22 cellular contexts compared by ENCODE assay signal in the genomic region with DNA sequence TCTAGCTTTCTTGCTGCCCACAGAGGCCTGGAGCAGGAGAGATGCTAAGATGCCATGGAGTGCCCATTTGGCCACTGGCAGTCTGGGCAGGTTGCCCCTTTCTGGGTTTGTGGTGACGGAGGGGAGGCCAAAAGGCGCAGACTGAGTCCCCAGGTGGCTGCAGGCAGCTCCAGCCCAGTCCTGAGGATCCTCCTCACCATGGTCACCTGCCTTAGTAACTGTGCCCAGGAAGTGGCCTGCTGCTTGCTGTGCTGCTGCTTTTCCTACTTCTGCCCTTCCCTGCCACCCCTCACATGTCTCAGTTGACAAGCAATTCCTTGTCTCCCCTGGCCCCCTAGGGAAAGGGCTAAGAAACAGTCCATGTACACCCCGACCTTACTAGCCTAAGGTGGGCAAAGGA.
"Had no signal": no experiment of that assay in that cellular context is flagged by ENCODE, and none has a peak within 500 bp of the region (broad histone marks: within the 10 kb centered on the region; RNA-seq: fewer than 3 reads in every experiment).

No MANE protein-coding gene starts in this region.

- H3K9me3 Mint-ChIP-seq: activated CD4-positive, alpha-beta memory T cell treated with anti-CD3 and anti-CD28 coated beads for 36 hours; activated naive CD8-positive, alpha-beta T cell treated with anti-CD3 and anti-CD28 coated beads for 36 hours; effector memory CD8-positive, alpha-beta T cell; nephron progenitor cell; stimulated activated effector memory CD8-positive, alpha-beta T cell treated with anti-CD3 and anti-CD28 coated beads, Interleukin-12 subunit alpha, Interleukin-12 subunit beta, amount 100 ng/mL, for 72 hours had no signal

- H3K36me3 Mint-ChIP-seq: activated CD4-positive, alpha-beta memory T cell treated with anti-CD3 and anti-CD28 coated beads for 36 hours; activated naive CD8-positive, alpha-beta T cell treated with anti-CD3 and anti-CD28 coated beads for 36 hours; stimulated activated effector memory CD8-positive, alpha-beta T cell treated with anti-CD3 and anti-CD28 coated beads, Interleukin-12 subunit alpha, Interleukin-12 subunit beta, amount 100 ng/mL, for 72 hours had no signal

- H3K27ac ChIP-seq: dorsolateral prefrontal cortex, heart right ventricle, right lobe of liver, skin epidermis had no signal

- H3K27me3 Mint-ChIP-seq: activated CD4-positive, alpha-beta memory T cell treated with anti-CD3 and anti-CD28 coated beads for 36 hours; activated naive CD8-positive, alpha-beta T cell treated with anti-CD3 and anti-CD28 coated beads for 36 hours; effector memory CD8-positive, alpha-beta T cell had no signal

- H3K9me3 ChIP-seq: heart right ventricle, left lung, right lobe of liver had no signal

- H3K4me1 ChIP-seq: heart right ventricle, left lung, right lobe of liver had no signal

- DNase-seq: activated CD4-positive, alpha-beta memory T cell treated with anti-CD3 and anti-CD28 coated beads for 36 hours; activated CD4-positive, alpha-beta T cell treated with anti-CD3 and anti-CD28 coated beads for 4 hours; activated CD4-positive, CD25-positive, alpha-beta regulatory T cell; activated naive CD4-positive, alpha-beta T cell treated with Interleukin-2 at 50 U/mL for 16 hours; activated naive CD8-positive, alpha-beta T cell treated with anti-CD3 and anti-CD28 coated beads for 36 hours; activated T-cell treated with anti-CD3 and anti-CD28 coated beads, Interleukin-2, amount 50 U/mL, for 48 hours; central memory CD4-positive, alpha-beta T cell; dorsolateral prefrontal cortex; effector memory CD8-positive, alpha-beta T cell; heart right ventricle; kidney; left lung; midbrain; nephron progenitor cell; occipital lobe; right lobe of liver; stimulated activated CD4-positive, alpha-beta T cell treated with anti-CD3 and anti-CD28 coated beads, Interleukin-2, amount 100 ng/mL, for 24 hours; trophoblast cell had no signal

- ATAC-seq: effector memory CD8-positive, alpha-beta T cell; heart right ventricle; right lobe of liver; stimulated activated effector memory CD8-positive, alpha-beta T cell treated with anti-CD3 and anti-CD28 coated beads, Interleukin-12 subunit alpha, Interleukin-12 subunit beta, amount 100 ng/mL, for 72 hours had no signal

- H3K36me3 ChIP-seq: heart right ventricle, left lung, right lobe of liver had no signal

- H3K27me3 ChIP-seq: right lobe of liver had no signal

- FAIRE-seq: astrocyte, colon, kidney had no signal

- H3K4me3 ChIP-seq: dorsolateral prefrontal cortex, heart right ventricle, left lung, right lobe of liver, skin epidermis had no signal

- H3K4me3 Mint-ChIP-seq: activated CD4-positive, alpha-beta memory T cell treated with anti-CD3 and anti-CD28 coated beads for 36 hours; activated naive CD8-positive, alpha-beta T cell treated with anti-CD3 and anti-CD28 coated beads for 36 hours; effector memory CD8-positive, alpha-beta T cell; nephron progenitor cell; stimulated activated effector memory CD8-positive, alpha-beta T cell treated with anti-CD3 and anti-CD28 coated beads, Interleukin-12 subunit alpha, Interleukin-12 subunit beta, amount 100 ng/mL, for 72 hours had no signal

- H3K27ac Mint-ChIP-seq: activated CD4-positive, alpha-beta memory T cell treated with anti-CD3 and anti-CD28 coated beads for 36 hours; activated naive CD8-positive, alpha-beta T cell treated with anti-CD3 and anti-CD28 coated beads for 36 hours; nephron progenitor cell; stimulated activated effector memory CD8-positive, alpha-beta T cell treated with anti-CD3 and anti-CD28 coated beads, Interleukin-12 subunit alpha, Interleukin-12 subunit beta, amount 100 ng/mL, for 72 hours had no signal

- H3K4me1 Mint-ChIP-seq: activated naive CD8-positive, alpha-beta T cell treated with anti-CD3 and anti-CD28 coated beads for 36 hours; stimulated activated effector memory CD8-positive, alpha-beta T cell treated with anti-CD3 and anti-CD28 coated beads, Interleukin-12 subunit alpha, Interleukin-12 subunit beta, amount 100 ng/mL, for 72 hours had no signal
